In genomic region chr6:37547564-37548061, GRCh38 we compare ENCODE assay signal across 8 cellular contexts. TPM values are rescaled to one million over a fixed set of nuclear protein-coding genes. Genes with fewer than 3 reads are reported as not detected.
DNase-seq lines count a peak whose midpoint lies in the region; ATAC-seq, FAIRE-seq and TF ChIP-seq lines count a peak whose summit lies in the region.

No MANE protein-coding gene starts in this region.

- BruUV-seq in HCT116 (replicated peaks; lab: Mats Ljungman, UMichigan), result no TSS peak

- no peak overlapping the region for H3K27ac ChIP-seq in HCT116 (ENCODE audit: low read depth, low read length)

- H3K36me3 ChIP-seq in HCT116 (ENCODE audit: control insufficient read depth in 1 of 2, insufficient read depth in 2 of 2, low read length in 2 of 2), result no peaks in the 10 kb centered on the region

- peak overlapping the region; percentile 22 for H3K4me2 ChIP-seq in HCT116 (ENCODE audit: low read length)

- POLR2A ChIA-PET in HCT116 (lab: Charles Lee), result no interaction called here

- H3K9me2 ChIP-seq in HCT116 (ENCODE audit: insufficient read depth), result no peaks in the 10 kb centered on the region

- H3K9me3 ChIP-seq in HCT116 (ENCODE audit: control insufficient read depth in 1 of 2, insufficient read depth in 1 of 2, low read depth in 1 of 2, low read length in 2 of 2), result no peaks in the 10 kb centered on the region

- no peaks in the 10 kb centered on the region for H3K27me3 ChIP-seq in HCT116 (ENCODE audit: insufficient read depth, low read length)

- CTCF ChIA-PET in HCT116 (lab: Charles Lee), result interaction anchor here (1.1 to 1.5 kb wide), 2 partner anchors 9 to 10 kb away, joined by 3 to 6 read pairs; no protein-coding TSS in a partner anchor

- intact Hi-C loops in HCT116 (cut with micrococcal nuclease), result no loop called here

- H3K4me3 ChIP-seq in HCT116 (replicated peaks in 1 of 2; ENCODE audit: low read depth in 1 of 2, low read length in 2 of 2), result no peak overlapping the region
- H3K4me3 ChIP-seq in fibroblast of the aortic adventitia (ENCODE audit: low read depth, low read length), result no peak overlapping the region

- H3K79me2 ChIP-seq in HCT116 (ENCODE audit: insufficient read depth, low read length), result no peaks in the 10 kb centered on the region

- TF ChIP-seq CTCF in HCT116 (IDR thresholded peaks at IDR 0.05 in 2 of 3, conservative IDR thresholded peaks at IDR 0.05 in 1 of 3; ENCODE audit: borderline replicate concordance in 1 of 3, insufficient read depth in 1 of 3, low read depth in 2 of 3, low read length in 2 of 3) (no peak), fibroblast of the aortic adventitia (IDR thresholded peaks at IDR 0.05; ENCODE audit: insufficient read depth, low read length) (no peak)

- no peak for TF ChIP-seq RAD21 in HCT116 (IDR thresholded peaks at IDR 0.05; ENCODE audit: low read depth)

- no peaks in the 10 kb centered on the region for H4K20me1 ChIP-seq in HCT116 (ENCODE audit: insufficient read depth)

- ATAC-seq in HCT116 (no peak), HG03520 (IDR thresholded peaks at IDR 0.05; ENCODE audit: unreplicated experiment) (no peak)

- H2AFZ ChIP-seq in HCT116 (ENCODE audit: low read depth, low read length, poor library complexity, severe bottlenecking), result no peak overlapping the region

- no peak for FAIRE-seq in GM12892 (lab: Jason Lieb, UNC)

- H3K4me1 ChIP-seq in HCT116 (ENCODE audit: control insufficient read depth in 1 of 2, insufficient read depth in 2 of 2, low read length in 2 of 2), result peaks cover 0 to 39% of the 10 kb centered on the region in 2 experiments; a peak in 2 of 4 replicates

- TF ChIP-seq POLR2A in HCT116 (IDR thresholded peaks at IDR 0.05; ENCODE audit: borderline replicate concordance, extremely low read depth, insufficient read depth, insufficient read length), result no peak
- no peak for TF ChIP-seq POLR2A in GM12892 (IDR thresholded peaks at IDR 0.05; ENCODE audit: low read depth, low read length)

- RAD21 ChIA-PET in HCT116 (lab: Charles Lee; ENCODE audit: low non-redundant PET in 1 of 2, low total read pairs in 2 of 2, uncharacterized antibody in 2 of 2, unreplicated experiment in 2 of 2), result no interaction called here

- no peak overlapping the region for H3K9ac ChIP-seq in HCT116 (ENCODE audit: low read length)

- peak; percentile 28 for DNase-seq in Ammon's horn (ENCODE audit: low spot score)
- DNase-seq in HCT116 (ENCODE audit: low read depth, low spot score), result no peak
- DNase-seq in RPMI7951 (ENCODE audit: low read depth), result peak; percentile 76
- DNase-seq in fibroblast of the aortic adventitia (ENCODE audit: low read depth), result peak; percentile 63
- no peak for DNase-seq in GDM1 (lab: John Stamatoyannopoulos, UW)
- DNase-seq in retina, result no peak
- DNase-seq in GM12892 (ENCODE audit: insufficient read length), result no peak

TF ChIP-seq in HCT116, 20 proteins besides CTCF, POLR2A, EP300 and RAD21:
- no peak for TF ChIP-seq JUND (IDR thresholded peaks at IDR 0.05)
- no peak for TF ChIP-seq SP1 (IDR thresholded peaks at IDR 0.05; ENCODE audit: low read depth)
- TF ChIP-seq CBX3 (IDR thresholded peaks at IDR 0.05; ENCODE audit: low read depth), result no peak
- no peak for TF ChIP-seq ELF1 (IDR thresholded peaks at IDR 0.05; ENCODE audit: borderline replicate concordance, low read depth)
- TF ChIP-seq FOSL1 (IDR thresholded peaks at IDR 0.05; ENCODE audit: low read depth), result no peak
- no peak for TF ChIP-seq ATF3 (IDR thresholded peaks at IDR 0.05)

RNA-seq across cellular contexts. Expression of gene CCDC167, which starts 47.9 kb away (rescaled TPM):
- 27.8 TPM for total RNA-seq in HCT116 (2021; ENCODE audit: unreplicated experiment)
- polyA plus RNA-seq in HCT116 (2012), result 31.0 and 37.5 TPM in 2 replicates
- 89.8 and 102 TPM in 2 replicates for total RNA-seq in RPMI7951 (2014; rRNA removed; shearing (Covaris generic))
- 35.0 and 59.9 TPM in 2 replicates for total RNA-seq in fibroblast of the aortic adventitia (ENCODE audit: low replicate concordance)
- 128 TPM for polyA plus RNA-seq in GM12892 (2012; ENCODE audit: missing spikeins)

Comparison
In these comparisons a context has a peak if more than half of its experiments do, and no peak if none do; other contexts are left out.
1. DNase-seq: peak in Ammon's horn (single experiment), RPMI7951 (single experiment) and fibroblast of the aortic adventitia (single experiment); none in HCT116 (single experiment), GDM1 (single experiment), retina (single experiment) and GM12892 (single experiment).